ENCODE assay signal across 23 cellular contexts in the genomic region with DNA sequence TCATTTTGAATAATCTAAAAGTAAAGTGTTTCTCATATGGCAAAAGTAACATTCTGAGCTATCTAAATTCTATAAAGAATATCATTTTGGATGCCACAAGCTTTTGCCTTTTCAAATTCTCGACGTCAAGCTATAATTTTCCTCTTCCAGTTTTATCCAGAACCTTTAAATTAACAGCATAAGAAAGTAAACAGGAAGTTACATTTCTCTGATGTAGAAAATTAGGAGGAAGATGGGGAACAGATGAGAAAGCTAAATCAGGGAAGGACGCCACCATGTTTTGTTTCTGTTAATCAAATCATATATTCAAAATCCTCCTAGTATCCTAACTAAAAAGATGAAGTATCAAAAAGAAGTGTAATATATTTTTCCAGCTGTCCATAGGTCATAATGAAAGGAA. TPM values are rescaled to one million over a fixed set of nuclear protein-coding genes. Genes with fewer than 3 reads are reported as not detected.
DNase-seq lines count a peak whose midpoint lies in the region; ATAC-seq, FAIRE-seq and TF ChIP-seq lines count a peak whose summit lies in the region.
"Had no signal": no experiment of that assay in that cellular context is flagged by ENCODE, and none has a peak within 500 bp of the region (broad histone marks: within the 10 kb centered on the region; RNA-seq: fewer than 3 reads in every experiment).

No MANE protein-coding gene starts in this region.

- no peak overlapping the region for H3K27ac Mint-ChIP-seq in MCF 10A (ENCODE audit: low read depth, unreplicated experiment)
- H3K27ac Mint-ChIP-seq: natural killer cell treated with Interleukin-12 subunit alpha and Interleukin-12 subunit beta and Interleukin-15 and Interleukin-18, amount 100 ng/mL, for 72 hours had no signal

- H3K79me2 ChIP-seq in mammary epithelial cell (ENCODE audit: insufficient read depth, low read length) (no peaks in the 10 kb centered on the region), K562 (ENCODE audit: control insufficient read depth, insufficient read depth, low read length) (no peaks in the 10 kb centered on the region)

- no peak overlapping the region for H2AK5ac ChIP-seq in mesenchymal stem cell (ENCODE audit: low read length, severe bottlenecking)

- H3K27ac ChIP-seq in mammary epithelial cell (ENCODE audit: insufficient read depth, low read depth, low read length) (no peak overlapping the region), K562 (ENCODE audit: extremely low read depth, low read depth, low read length) (no peak overlapping the region), mesenchymal stem cell (ENCODE audit: low read length, poor library complexity, severe bottlenecking) (no peak overlapping the region)
- H3K27ac ChIP-seq: gastroesophageal sphincter, SJCRH30 had no signal

- no peak overlapping the region for H3K4me3 ChIP-seq in mammary epithelial cell (replicated peaks in 1 of 3; ENCODE audit: insufficient read depth in 1 of 3, low read depth in 2 of 3, low read length in 3 of 3)
- no peak overlapping the region for H3K4me3 ChIP-seq in K562
- no peak overlapping the region for H3K4me3 ChIP-seq in mesenchymal stem cell (ENCODE audit: insufficient read depth in 1 of 2, low read depth in 1 of 2, low read length in 2 of 2)
- H3K4me3 ChIP-seq: dorsolateral prefrontal cortex, gastroesophageal sphincter, SJCRH30 had no signal

- H3K4ac ChIP-seq in mesenchymal stem cell (ENCODE audit: low read depth in 1 of 2, low read length in 2 of 2) = no peak overlapping the region

- no peak for TF ChIP-seq RAD21 in K562 (CRISPR knock-in tag; conservative IDR thresholded peaks at IDR 0.05 in 1 of 2, IDR thresholded peaks at IDR 0.05 in 1 of 2)

- BruUV-seq in mammary epithelial cell (replicated peaks; lab: Mats Ljungman, UMichigan) (no TSS peak), MCF 10A (replicated peaks; lab: Mats Ljungman, UMichigan) (no TSS peak), K562 (replicated peaks; lab: Mats Ljungman, UMichigan) (no TSS peak)

- H3K36me3 Mint-ChIP-seq in MCF 10A (ENCODE audit: insufficient read depth, unreplicated experiment) = no peaks in the 10 kb centered on the region
- H3K36me3 Mint-ChIP-seq: natural killer cell treated with Interleukin-12 subunit alpha and Interleukin-12 subunit beta and Interleukin-15 and Interleukin-18, amount 100 ng/mL, for 72 hours had no signal

- H3K79me1 ChIP-seq in mesenchymal stem cell (replicated peaks; ENCODE audit: low read length, poor library complexity, severe bottlenecking) = no peaks in the 10 kb centered on the region

- H3K4me1 Mint-ChIP-seq in MCF 10A (ENCODE audit: insufficient read depth, unreplicated experiment) = no peaks in the 10 kb centered on the region

- no peak overlapping the region for H3K4me3 Mint-ChIP-seq in MCF 10A (ENCODE audit: unreplicated experiment)
- H3K4me3 Mint-ChIP-seq: natural killer cell treated with Interleukin-12 subunit alpha and Interleukin-12 subunit beta and Interleukin-15 and Interleukin-18, amount 100 ng/mL, for 72 hours had no signal

- no peak for FAIRE-seq in K562 (lab: Jason Lieb, UNC)
- FAIRE-seq in RCC 7860 (lab: Jason Lieb, UNC) = no peak
- FAIRE-seq in GM12891 (lab: Jason Lieb, UNC) = no peak

- H3K23ac ChIP-seq in mesenchymal stem cell (ENCODE audit: low read length in 2 of 2) = no peak overlapping the region

- dilution Hi-C loops in mammary epithelial cell (cut with HindIII; ENCODE audit: low sequenced_read_pairs) = no loop called here

- H2AFZ ChIP-seq in mammary epithelial cell (ENCODE audit: low read depth, low read length) (peak overlapping the region; percentile 52), K562 (ENCODE audit: low read depth, low read length) (peak overlapping the region; percentile 73), mesenchymal stem cell (ENCODE audit: low read depth, low read length) (no peak overlapping the region)

- in situ Hi-C loops in mammary epithelial cell (cut with MboI; ENCODE audit: low sequenced_read_pairs in 2 of 2) = loop anchor here in 1 of 2 donors (10.0 kb wide), 1 partner anchor 45 kb away; no protein-coding TSS in a partner anchor
- in situ Hi-C loops in K562 (cut with MboI) = no loop called here

- intact Hi-C loops in mammary epithelial cell (cut with micrococcal nuclease) = no loop called here
- intact Hi-C loops in MCF 10A (cut with micrococcal nuclease) = no loop called here
- intact Hi-C loops in K562 (cut with micrococcal nuclease) = no loop called here

- H2BK120ac ChIP-seq in mesenchymal stem cell (ENCODE audit: low read depth, low read length) = no peak overlapping the region

- H3K4me1 ChIP-seq in mammary epithelial cell (ENCODE audit: insufficient read depth, low read length) (no peaks in the 10 kb centered on the region), K562 (replicated peaks in 1 of 2; ENCODE audit: control insufficient read depth in 2 of 2, insufficient read depth in 2 of 2, low read length in 2 of 2) (no peaks in the 10 kb centered on the region), mesenchymal stem cell (ENCODE audit: control insufficient read depth, insufficient read depth, low read depth, low read length) (no peaks in the 10 kb centered on the region)
- H3K4me1 ChIP-seq: Caco-2, gastroesophageal sphincter, SJCRH30 had no signal

- CTCF ChIA-PET in mammary epithelial cell (lab: Charles Lee; ENCODE audit: low non-redundant PET) (no interaction called here), MCF 10A (lab: Yijun Ruan, JAX) (interaction anchor here (0.6 to 2.6 kb wide), 5 partner anchors 8 to 162 kb away, joined by 3 to 9 read pairs (median 4); no protein-coding TSS in a partner anchor), K562 (lab: Yijun Ruan, JAX; ENCODE audit: low intra/inter-chr PET ratio) (no interaction called here)

- POLR2A ChIA-PET in MCF 10A (lab: Yijun Ruan, JAX) = interaction anchor here (0.7 to 4.4 kb wide), 9 partner anchors 8 to 574 kb away, joined by 3 to 52 read pairs (median 6); partner anchors contain the start of genes CAMSAP2 and DDX59
- POLR2A ChIA-PET in K562 (lab: Yijun Ruan, JAX) = interaction anchor here (1.1 to 2.8 kb wide), 3 partner anchors 11 to 19 kb away, joined by 3 to 10 read pairs (median 6); no protein-coding TSS in a partner anchor

- WGBS in mammary epithelial cell (ENCODE audit: low coverage, missing lambda C conversion rate) = 89% methylated on average over 3 of the region's 3 CpGs
- WGBS in K562 (ENCODE audit: insufficient coverage, low coverage, missing lambda C conversion rate) = 10% methylated on average over 3 of the region's 3 CpGs
- no CpG with 5 or more reads among the region's 3 CpGs for WGBS in mesenchymal stem cell

- no peak overlapping the region for H2BK12ac ChIP-seq in mesenchymal stem cell (ENCODE audit: low read length in 2 of 2)

- ATAC-seq in K562 = no peak
- no peak for ATAC-seq in HG02798 (IDR thresholded peaks at IDR 0.05; ENCODE audit: poor library complexity, unreplicated experiment)
- ATAC-seq in HG02981 (IDR thresholded peaks at IDR 0.05; ENCODE audit: unreplicated experiment) = no peak
- ATAC-seq: gastroesophageal sphincter; natural killer cell treated with Interleukin-12 subunit alpha and Interleukin-12 subunit beta and Interleukin-15 and Interleukin-18, amount 100 ng/mL, for 72 hours; Panc1 had no signal

- TF ChIP-seq EP300 in K562 (IDR thresholded peaks at IDR 0.05; ENCODE audit: low read length) = no peak

- H3K27me3 ChIP-seq in mammary epithelial cell (ENCODE audit: insufficient read depth, low read length) (no peaks in the 10 kb centered on the region), K562 (ENCODE audit: control insufficient read depth in 2 of 2, insufficient read depth in 2 of 2, low read length in 2 of 2) (no peaks in the 10 kb centered on the region), mesenchymal stem cell (ENCODE audit: control insufficient read depth in 1 of 2, insufficient read depth in 1 of 2, low read length in 2 of 2) (no peaks in the 10 kb centered on the region)
- H3K27me3 ChIP-seq: dorsolateral prefrontal cortex, gastroesophageal sphincter, SJCRH30 had no signal

- no peak for DNase-seq in mammary epithelial cell
- DNase-seq in MCF 10A (ENCODE audit: unreplicated experiment) = no peak
- DNase-seq in K562 (ENCODE audit: extremely low read depth in 1 of 4, low spot score in 3 of 4) = no peak
- DNase-seq in mesenchymal stem cell = no peak
- no peak for DNase-seq in RCC 7860 (ENCODE audit: low spot score)
- DNase-seq in GM12891 (ENCODE audit: insufficient read length, low spot score) = no peak
- DNase-seq: 8988T; activated CD4-positive, alpha-beta T cell treated with anti-CD3 and anti-CD28 coated beads, Interleukin-2, amount 50 U/mL, for 4 hours; activated gamma-delta T cell treated with Interleukin-2 at 50 U/mL for 16 hours; activated T-cell treated with anti-CD3 and anti-CD28 coated beads for 4 hours; Caco-2; dorsolateral prefrontal cortex; mesendoderm; NCI-H1694; NCI-H748 treated with DMSO at 0.1 percent for 48 hours; SJCRH30; stimulated activated CD4-positive, alpha-beta T cell treated with anti-CD3 and anti-CD28 coated beads, Interleukin-2, amount 100 ng/mL, for 24 hours; stimulated activated naive CD4-positive, alpha-beta T cell treated with Interleukin-2 at 50 U/mL for 16 hours had no signal

- no peaks in the 10 kb centered on the region for H3K27me3 Mint-ChIP-seq in MCF 10A (ENCODE audit: insufficient read depth, unreplicated experiment)

- TF ChIP-seq CTCF in mammary epithelial cell (conservative IDR thresholded peaks at IDR 0.05 in 1 of 2, IDR thresholded peaks at IDR 0.05 in 1 of 2; ENCODE audit: extremely low read depth in 1 of 2, insufficient read depth in 1 of 2, low read depth in 1 of 2, low read length in 2 of 2) (no peak), MCF 10A (IDR thresholded peaks at IDR 0.05; ENCODE audit: unreplicated experiment) (no peak), K562 (IDR thresholded peaks at IDR 0.05 in 2 of 3, conservative IDR thresholded peaks at IDR 0.05 in 1 of 3; ENCODE audit: insufficient read depth in 2 of 3, low read depth in 1 of 3, low read length in 3 of 3) (no peak)

- H2BK5ac ChIP-seq in mesenchymal stem cell (ENCODE audit: low read depth, low read length, poor library complexity, severe bottlenecking) = no peak overlapping the region

- no peaks in the 10 kb centered on the region for H3K9me1 ChIP-seq in K562 (ENCODE audit: control insufficient read depth, insufficient read depth, low read length)

- H3K4me2 ChIP-seq in mammary epithelial cell (ENCODE audit: insufficient read depth, low read depth, low read length) (no peak overlapping the region), K562 (ENCODE audit: insufficient read depth, low read length) (no peak overlapping the region), mesenchymal stem cell (ENCODE audit: low read length, poor library complexity, severe bottlenecking) (no peak overlapping the region)

- H4K91ac ChIP-seq in mesenchymal stem cell (ENCODE audit: low read length) = no peak overlapping the region

- H3K36me3 ChIP-seq in mammary epithelial cell (ENCODE audit: insufficient read depth, low read length) (no peaks in the 10 kb centered on the region), K562 (ENCODE audit: control insufficient read depth, insufficient read depth, low read length) (no peaks in the 10 kb centered on the region), mesenchymal stem cell (ENCODE audit: control insufficient read depth in 1 of 2, insufficient read depth in 2 of 2, low read depth in 1 of 2, low read length in 2 of 2) (no peaks in the 10 kb centered on the region)
- H3K36me3 ChIP-seq: gastroesophageal sphincter, SJCRH30 had no signal

- H4K20me1 ChIP-seq in mammary epithelial cell (ENCODE audit: insufficient read depth, low read length) (no peaks in the 10 kb centered on the region), K562 (replicated peaks; ENCODE audit: control insufficient read depth, insufficient read depth, low read length) (no peaks in the 10 kb centered on the region)

- H3K14ac ChIP-seq in mesenchymal stem cell (ENCODE audit: low read length in 2 of 2) = no peak overlapping the region

- no peak overlapping the region for H3K18ac ChIP-seq in mesenchymal stem cell (ENCODE audit: low read depth in 1 of 2, low read length in 2 of 2)

- H2BK15ac ChIP-seq in mesenchymal stem cell (ENCODE audit: low read depth, poor library complexity, severe bottlenecking) = no peak overlapping the region

- H3K9me3 ChIP-seq in mammary epithelial cell (replicated peaks; ENCODE audit: insufficient read depth, low read length) (no peaks in the 10 kb centered on the region), K562 (replicated peaks; ENCODE audit: control insufficient read depth, insufficient read depth, low read depth, low read length) (no peaks in the 10 kb centered on the region), mesenchymal stem cell (ENCODE audit: control insufficient read depth, low read length) (no peaks in the 10 kb centered on the region)
- H3K9me3 ChIP-seq: Caco-2, gastroesophageal sphincter, SJCRH30 had no signal

- H3K9me3 Mint-ChIP-seq in MCF 10A (ENCODE audit: unreplicated experiment) = no peaks in the 10 kb centered on the region
- H3K9me3 Mint-ChIP-seq: natural killer cell treated with Interleukin-12 subunit alpha and Interleukin-12 subunit beta and Interleukin-15 and Interleukin-18, amount 100 ng/mL, for 72 hours had no signal

- H4K8ac ChIP-seq in mesenchymal stem cell (ENCODE audit: low read length) = no peak overlapping the region

- H3K9ac ChIP-seq in mammary epithelial cell (ENCODE audit: insufficient read depth, low read length) = no peak overlapping the region
- H3K9ac ChIP-seq in K562 (ENCODE audit: insufficient read depth in 1 of 2, low read depth in 2 of 2, low read length in 2 of 2) = no peak overlapping the region
- peak overlapping the region; percentile 75 for H3K9ac ChIP-seq in mesenchymal stem cell (ENCODE audit: low read length)

- TF ChIP-seq POLR2A in K562 (conservative IDR thresholded peaks at IDR 0.05) (no peak), GM12891 (IDR thresholded peaks at IDR 0.05; ENCODE audit: low read depth, low read length) (no peak)

RNA-seq across cellular contexts. Expression of gene CAMSAP2, which starts 8.8 kb away (rescaled TPM):
- 100 to 1,000 TPM in 1 of 2 donors, 10 to 100 TPM in 1; 79.7 to 118 TPM for total RNA-seq in mammary epithelial cell
- 17.9 TPM for polyA plus RNA-seq in mammary epithelial cell
- polyA minus RNA-seq in mammary epithelial cell = 107 TPM
- total RNA-seq in MCF 10A (2022) = 144 and 209 TPM in 2 replicates
- total RNA-seq in K562 (2011; cell fraction: chromatin; rRNA removed; ENCODE audit: low replicate concordance) = 2.9 and 9.1 TPM in 2 replicates
- total RNA-seq in K562 (2011; cell fraction: nucleolus; rRNA removed) = 0.83 and 1.1 TPM in 2 replicates
- 1.8 TPM in 2 replicates for total RNA-seq in K562 (2011; cell fraction: nucleoplasm; rRNA removed)
- 2.7 and 2.9 TPM in 2 replicates for total RNA-seq in K562 (2014; rRNA removed)
- total RNA-seq in K562 (2014; rRNA removed; fragmentation: Illumina TruSeq; extraction: Trizol) = 5.8 and 6.9 TPM in 2 replicates
- 7.4 and 7.5 TPM in 2 replicates for total RNA-seq in K562 (2015; rRNA removed; fragmentation: Illumina TruSeq; extraction: Trizol)
- total RNA-seq in K562 (2021) = 5.2 and 5.3 TPM in 2 replicates
- polyA plus RNA-seq in K562 (2011; rRNA removed) = 2.7 and 3.3 TPM in 2 replicates
- polyA plus RNA-seq in K562 (2011; cell fraction: cytosol; rRNA removed) = 0.37 and 1.0 TPM in 2 replicates
- polyA plus RNA-seq in K562 (2011; cell fraction: nucleus; rRNA removed) = 2.1 and 3.5 TPM in 2 replicates
- polyA plus RNA-seq in K562 (2012) = 3.5 and 3.7 TPM in 2 replicates
- polyA plus RNA-seq in K562 (2014; fragmentation: Illumina TruSeq; extraction: Trizol) = 4.8 and 5.9 TPM in 2 replicates
- polyA plus RNA-seq in K562 (2014; fragmentation: Nextera tagmentation; extraction: Ambion mirVana) = 1 to 10 TPM; 1.4 to 1.7 TPM
- 2.5 and 3.3 TPM in 2 replicates for polyA plus RNA-seq in K562 (2014; rRNA removed)
- 7.5 and 10.8 TPM in 2 replicates for polyA minus RNA-seq in K562 (2011; rRNA and poly(A)+ RNA removed)
- polyA minus RNA-seq in K562 (2011; cell fraction: cytosol; rRNA and poly(A)+ RNA removed) = 3.2 and 4.0 TPM in 2 replicates
- polyA minus RNA-seq in K562 (2011; cell fraction: nucleus; rRNA and poly(A)+ RNA removed) = 2.8 and 4.9 TPM in 2 replicates
- polyA plus RNA-seq in mesenchymal stem cell (2013, experiment 1 of 2) = 24.0 TPM
- 23.8 TPM for polyA plus RNA-seq in mesenchymal stem cell (2013, experiment 2 of 2)
- 5.7 TPM for polyA plus RNA-seq in GM12891 (2012; ENCODE audit: low read depth, missing spikeins)

Comparison
In these comparisons a context has a peak if more than half of its experiments do, and no peak if none do; other contexts are left out.
1. RNA of gene CAMSAP2, which starts 8.8 kb away (total RNA-seq): 144 to 209 TPM in MCF 10A and 79.7 to 118 TPM in mammary epithelial cell; 0.83 to 9.1 TPM in K562; every median in the first group is over 4 times any median in the second.